8 cellular contexts compared by ENCODE assay signal in the genomic region with DNA sequence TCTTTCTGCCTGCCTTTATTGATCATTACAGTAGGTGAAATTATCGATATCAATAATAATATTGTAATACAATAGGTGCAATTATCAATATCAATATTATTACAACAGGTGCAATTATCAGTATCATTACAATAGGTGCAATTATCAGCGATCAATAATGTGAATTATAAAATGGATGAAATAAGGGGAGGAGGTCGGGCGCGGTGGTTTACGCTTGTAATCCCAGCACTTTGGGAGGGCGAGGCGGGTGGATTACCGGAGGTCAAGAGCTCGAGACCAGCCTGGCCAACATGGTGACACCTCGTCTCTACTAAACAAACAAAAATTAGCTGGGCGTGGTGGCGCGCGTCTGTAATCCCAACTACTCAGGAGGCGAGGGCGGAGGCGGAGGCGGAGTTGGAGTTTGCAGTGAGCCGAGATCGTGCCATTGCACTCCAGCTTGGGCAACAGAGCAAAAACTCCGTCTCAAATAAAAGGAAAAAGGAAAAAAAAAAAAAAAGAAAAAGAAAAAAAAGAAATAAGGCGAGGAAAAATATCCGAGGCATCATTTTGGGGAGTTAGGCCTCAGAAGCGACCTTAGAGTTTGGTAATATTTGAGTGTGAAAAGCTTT. TPM values are rescaled to one million over a fixed set of nuclear protein-coding genes. Genes with fewer than 3 reads are reported as not detected.
DNase-seq lines count a peak whose midpoint lies in the region; ATAC-seq, FAIRE-seq and TF ChIP-seq lines count a peak whose summit lies in the region.

No MANE protein-coding gene starts in this region.

- H3K9ac ChIP-seq in colonic mucosa (ENCODE audit: low read depth in 2 of 2, low read length in 2 of 2), result peak overlapping the region; percentile 64 to 98

- H3K27me3 ChIP-seq in colonic mucosa (no peaks in the 10 kb centered on the region), right lobe of liver (no peaks in the 10 kb centered on the region)

- no peak for TF ChIP-seq POLR2A in right lobe of liver (IDR thresholded peaks at IDR 0.05)

- no peak for DNase-seq in GM19239 (ENCODE audit: insufficient read length, low spot score)
- DNase-seq in NCI-H345 (lab: John Stamatoyannopoulos, UW), result peak; percentile 72
- DNase-seq in activated CD4-positive, alpha-beta T cell treated with anti-CD3 and anti-CD28 coated beads for 24 hours (ENCODE audit: low read depth in 2 of 2), result peak; percentile 31 to 45
- DNase-seq in colonic mucosa, result peak; percentile 94
- DNase-seq in right lobe of liver, result peak; percentile 89 to 94 (median 93)
- peak; percentile 41 to 56 for DNase-seq in stimulated activated CD4-positive, alpha-beta T cell treated with anti-CD3 and anti-CD28 coated beads, Interleukin-4, amount 100 ng/mL, for 4 hours

- under 1% methylated on average over 25 of the region's 25 CpGs for WGBS in right lobe of liver (ENCODE audit: insufficient coverage, low coverage, low lambda C conversion rate, missing lambda C conversion rate)

- no peak for TF ChIP-seq CTCF in colonic mucosa (IDR thresholded peaks at IDR 0.05)
- TF ChIP-seq CTCF in right lobe of liver (IDR thresholded peaks at IDR 0.05), result no peak

- peak; percentile 57 to 73 (median 66) for ATAC-seq in right lobe of liver
- no peak for ATAC-seq in GM18511 (IDR thresholded peaks at IDR 0.05; ENCODE audit: unreplicated experiment)
- no peak for ATAC-seq in GM21737 (IDR thresholded peaks at IDR 0.05; ENCODE audit: unreplicated experiment)

- H3K4me1 ChIP-seq in colonic mucosa, result peaks cover 8% of the 10 kb centered on the region
- peaks cover 0 to 42% (median 16%) of the 10 kb centered on the region in 4 donors for H3K4me1 ChIP-seq in right lobe of liver

- FAIRE-seq in GM19239 (lab: Jason Lieb, UNC), result peak; percentile 72

- H3K27ac ChIP-seq in colonic mucosa (peak overlapping the region; percentile 100), right lobe of liver (peak overlapping the region; percentile 99 to 100 (median 100))

- no peaks in the 10 kb centered on the region for H3K36me3 ChIP-seq in colonic mucosa
- no peaks in the 10 kb centered on the region for H3K36me3 ChIP-seq in right lobe of liver

- intact Hi-C loops in colonic mucosa (cut with DNase I), result loop anchor here (5.0 to 10.0 kb wide), 2 partner anchors 493 to 635 kb away; no protein-coding TSS in a partner anchor
- intact Hi-C loops in right lobe of liver (cut with DNase I), result no loop called here

- H3K4me3 ChIP-seq in colonic mucosa, result peak overlapping the region; percentile 78
- H3K4me3 ChIP-seq in right lobe of liver, result peak overlapping the region; percentile 89 to 96 (median 95)

- H3K9me3 ChIP-seq in colonic mucosa (no peaks in the 10 kb centered on the region), right lobe of liver (no peaks in the 10 kb centered on the region)

RNA-seq across cellular contexts. Expression of a gene that starts 0.6 kb away (rescaled TPM):
- total RNA-seq in colonic mucosa (10 to 100 TPM; 30.1 to 56.1 TPM), right lobe of liver (10 to 100 TPM; 23.7 to 54.0 (median 41.0) TPM)

RNA-seq across cellular contexts. Expression of a gene that starts 32.4 kb away (rescaled TPM):
- 100 to 1,000 TPM; 117 to 143 TPM for total RNA-seq in colonic mucosa
- total RNA-seq in right lobe of liver, result 10 to 100 TPM; 16.9 to 46.9 (median 36.6) TPM

Comparison
In these comparisons a context has a peak if more than half of its experiments do, and no peak if none do; other contexts are left out.
1. ATAC-seq: peak in right lobe of liver (4 of 4); none in GM18511 (single experiment) and GM21737 (single experiment).